ENCODE assay signal across 1 cellular context in the genomic region with DNA sequence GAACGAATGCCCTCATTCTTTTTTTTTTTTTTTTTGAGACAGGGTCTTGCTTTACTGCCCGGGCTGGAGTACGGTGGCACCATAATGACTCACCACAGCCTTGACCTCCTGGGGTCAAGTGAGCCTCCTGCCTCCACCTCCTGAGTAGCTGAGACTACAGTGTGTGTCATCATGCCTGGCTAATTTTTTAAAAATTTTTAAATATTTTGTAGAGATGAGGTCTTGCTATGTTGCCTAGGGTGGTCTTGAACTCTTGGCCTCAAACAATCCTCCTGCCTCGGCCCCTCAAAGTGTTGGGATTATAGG.
A peak's percentile ranks its signal among the peaks of the same experiment; 100 is the strongest.
TF ChIP-seq lines count a peak whose summit lies in the region.

No MANE protein-coding gene starts in this region.

TF ChIP-seq in HepG2, 621 proteins besides CTCF, POLR2A, EP300 and RAD21 (continues in another document):
- TF ChIP-seq, protein P1, sequence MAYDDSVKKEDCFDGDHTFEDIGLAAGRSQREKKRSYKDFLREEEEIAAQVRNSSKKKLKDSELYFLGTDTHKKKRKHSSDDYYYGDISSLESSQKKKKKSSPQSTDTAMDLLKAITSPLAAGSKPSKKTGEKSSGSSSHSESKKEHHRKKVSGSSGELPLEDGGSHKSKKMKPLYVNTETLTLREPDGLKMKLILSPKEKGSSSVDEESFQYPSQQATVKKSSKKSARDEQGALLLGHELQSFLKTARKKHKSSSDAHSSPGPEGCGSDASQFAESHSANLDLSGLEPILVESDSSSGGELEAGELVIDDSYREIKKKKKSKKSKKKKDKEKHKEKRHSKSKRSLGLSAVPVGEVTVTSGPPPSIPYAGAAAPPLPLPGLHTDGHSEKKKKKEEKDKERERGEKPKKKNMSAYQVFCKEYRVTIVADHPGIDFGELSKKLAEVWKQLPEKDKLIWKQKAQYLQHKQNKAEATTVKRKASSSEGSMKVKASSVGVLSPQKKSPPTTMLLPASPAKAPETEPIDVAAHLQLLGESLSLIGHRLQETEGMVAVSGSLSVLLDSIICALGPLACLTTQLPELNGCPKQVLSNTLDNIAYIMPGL (CRISPR knock-in tag; IDR thresholded peaks at IDR 0.05; ENCODE audit: borderline replicate concordance in 1 of 2, low read depth in 1 of 2): no peak
- TF ChIP-seq ZFP41 (CRISPR knock-in tag; IDR thresholded peaks at IDR 0.05; ENCODE audit: borderline replicate concordance): no peak
- no peak for TF ChIP-seq CBX2 (IDR thresholded peaks at IDR 0.05; ENCODE audit: low read depth, low read length)
- TF ChIP-seq CBX2 (CRISPR knock-in tag; IDR thresholded peaks at IDR 0.05; ENCODE audit: low read depth): no peak
- TF ChIP-seq, protein P2, sequence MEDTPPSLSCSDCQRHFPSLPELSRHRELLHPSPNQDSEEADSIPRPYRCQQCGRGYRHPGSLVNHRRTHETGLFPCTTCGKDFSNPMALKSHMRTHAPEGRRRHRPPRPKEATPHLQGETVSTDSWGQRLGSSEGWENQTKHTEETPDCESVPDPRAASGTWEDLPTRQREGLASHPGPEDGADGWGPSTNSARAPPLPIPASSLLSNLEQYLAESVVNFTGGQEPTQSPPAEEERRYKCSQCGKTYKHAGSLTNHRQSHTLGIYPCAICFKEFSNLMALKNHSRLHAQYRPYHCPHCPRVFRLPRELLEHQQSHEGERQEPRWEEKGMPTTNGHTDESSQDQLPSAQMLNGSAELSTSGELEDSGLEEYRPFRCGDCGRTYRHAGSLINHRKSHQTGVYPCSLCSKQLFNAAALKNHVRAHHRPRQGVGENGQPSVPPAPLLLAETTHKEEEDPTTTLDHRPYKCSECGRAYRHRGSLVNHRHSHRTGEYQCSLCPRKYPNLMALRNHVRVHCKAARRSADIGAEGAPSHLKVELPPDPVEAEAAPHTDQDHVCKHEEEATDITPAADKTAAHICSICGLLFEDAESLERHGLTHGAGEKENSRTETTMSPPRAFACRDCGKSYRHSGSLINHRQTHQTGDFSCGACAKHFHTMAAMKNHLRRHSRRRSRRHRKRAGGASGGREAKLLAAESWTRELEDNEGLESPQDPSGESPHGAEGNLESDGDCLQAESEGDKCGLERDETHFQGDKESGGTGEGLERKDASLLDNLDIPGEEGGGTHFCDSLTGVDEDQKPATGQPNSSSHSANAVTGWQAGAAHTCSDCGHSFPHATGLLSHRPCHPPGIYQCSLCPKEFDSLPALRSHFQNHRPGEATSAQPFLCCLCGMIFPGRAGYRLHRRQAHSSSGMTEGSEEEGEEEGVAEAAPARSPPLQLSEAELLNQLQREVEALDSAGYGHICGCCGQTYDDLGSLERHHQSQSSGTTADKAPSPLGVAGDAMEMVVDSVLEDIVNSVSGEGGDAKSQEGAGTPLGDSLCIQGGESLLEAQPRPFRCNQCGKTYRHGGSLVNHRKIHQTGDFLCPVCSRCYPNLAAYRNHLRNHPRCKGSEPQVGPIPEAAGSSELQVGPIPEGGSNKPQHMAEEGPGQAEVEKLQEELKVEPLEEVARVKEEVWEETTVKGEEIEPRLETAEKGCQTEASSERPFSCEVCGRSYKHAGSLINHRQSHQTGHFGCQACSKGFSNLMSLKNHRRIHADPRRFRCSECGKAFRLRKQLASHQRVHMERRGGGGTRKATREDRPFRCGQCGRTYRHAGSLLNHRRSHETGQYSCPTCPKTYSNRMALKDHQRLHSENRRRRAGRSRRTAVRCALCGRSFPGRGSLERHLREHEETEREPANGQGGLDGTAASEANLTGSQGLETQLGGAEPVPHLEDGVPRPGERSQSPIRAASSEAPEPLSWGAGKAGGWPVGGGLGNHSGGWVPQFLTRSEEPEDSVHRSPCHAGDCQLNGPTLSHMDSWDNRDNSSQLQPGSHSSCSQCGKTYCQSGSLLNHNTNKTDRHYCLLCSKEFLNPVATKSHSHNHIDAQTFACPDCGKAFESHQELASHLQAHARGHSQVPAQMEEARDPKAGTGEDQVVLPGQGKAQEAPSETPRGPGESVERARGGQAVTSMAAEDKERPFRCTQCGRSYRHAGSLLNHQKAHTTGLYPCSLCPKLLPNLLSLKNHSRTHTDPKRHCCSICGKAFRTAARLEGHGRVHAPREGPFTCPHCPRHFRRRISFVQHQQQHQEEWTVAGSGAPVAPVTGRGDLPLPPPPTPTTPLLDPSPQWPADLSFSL (CRISPR knock-in tag; IDR thresholded peaks at IDR 0.05): no peak
- no peak for TF ChIP-seq BORCS8-MEF2B (CRISPR knock-in tag; IDR thresholded peaks at IDR 0.05)
- TF ChIP-seq YEATS4 (CRISPR knock-in tag; IDR thresholded peaks at IDR 0.05; ENCODE audit: borderline replicate concordance): no peak
- TF ChIP-seq ZNF224 (CRISPR knock-in tag; IDR thresholded peaks at IDR 0.05): no peak
- no peak for TF ChIP-seq POGZ (CRISPR knock-in tag; IDR thresholded peaks at IDR 0.05)
- TF ChIP-seq SPEN (CRISPR knock-in tag; IDR thresholded peaks at IDR 0.05; ENCODE audit: low read depth): no peak
- TF ChIP-seq ZNF546 (CRISPR knock-in tag; conservative IDR thresholded peaks at IDR 0.05): no peak
- peak; percentile 85 for TF ChIP-seq FOSL2 (CRISPR knock-in tag; IDR thresholded peaks at IDR 0.05)
- TF ChIP-seq HMG20A (CRISPR knock-in tag; IDR thresholded peaks at IDR 0.05; ENCODE audit: borderline replicate concordance): no peak
- TF ChIP-seq NR2F1 (CRISPR knock-in tag; IDR thresholded peaks at IDR 0.05): peak; percentile 60 to 70
- TF ChIP-seq, protein P3, sequence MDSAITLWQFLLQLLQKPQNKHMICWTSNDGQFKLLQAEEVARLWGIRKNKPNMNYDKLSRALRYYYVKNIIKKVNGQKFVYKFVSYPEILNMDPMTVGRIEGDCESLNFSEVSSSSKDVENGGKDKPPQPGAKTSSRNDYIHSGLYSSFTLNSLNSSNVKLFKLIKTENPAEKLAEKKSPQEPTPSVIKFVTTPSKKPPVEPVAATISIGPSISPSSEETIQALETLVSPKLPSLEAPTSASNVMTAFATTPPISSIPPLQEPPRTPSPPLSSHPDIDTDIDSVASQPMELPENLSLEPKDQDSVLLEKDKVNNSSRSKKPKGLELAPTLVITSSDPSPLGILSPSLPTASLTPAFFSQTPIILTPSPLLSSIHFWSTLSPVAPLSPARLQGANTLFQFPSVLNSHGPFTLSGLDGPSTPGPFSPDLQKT (CRISPR knock-in tag; IDR thresholded peaks at IDR 0.05; ENCODE audit: borderline replicate concordance): no peak
- TF ChIP-seq, protein P4, sequence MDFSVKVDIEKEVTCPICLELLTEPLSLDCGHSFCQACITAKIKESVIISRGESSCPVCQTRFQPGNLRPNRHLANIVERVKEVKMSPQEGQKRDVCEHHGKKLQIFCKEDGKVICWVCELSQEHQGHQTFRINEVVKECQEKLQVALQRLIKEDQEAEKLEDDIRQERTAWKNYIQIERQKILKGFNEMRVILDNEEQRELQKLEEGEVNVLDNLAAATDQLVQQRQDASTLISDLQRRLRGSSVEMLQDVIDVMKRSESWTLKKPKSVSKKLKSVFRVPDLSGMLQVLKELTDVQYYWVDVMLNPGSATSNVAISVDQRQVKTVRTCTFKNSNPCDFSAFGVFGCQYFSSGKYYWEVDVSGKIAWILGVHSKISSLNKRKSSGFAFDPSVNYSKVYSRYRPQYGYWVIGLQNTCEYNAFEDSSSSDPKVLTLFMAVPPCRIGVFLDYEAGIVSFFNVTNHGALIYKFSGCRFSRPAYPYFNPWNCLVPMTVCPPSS (IDR thresholded peaks at IDR 0.05): no peak
- TF ChIP-seq, protein P5, sequence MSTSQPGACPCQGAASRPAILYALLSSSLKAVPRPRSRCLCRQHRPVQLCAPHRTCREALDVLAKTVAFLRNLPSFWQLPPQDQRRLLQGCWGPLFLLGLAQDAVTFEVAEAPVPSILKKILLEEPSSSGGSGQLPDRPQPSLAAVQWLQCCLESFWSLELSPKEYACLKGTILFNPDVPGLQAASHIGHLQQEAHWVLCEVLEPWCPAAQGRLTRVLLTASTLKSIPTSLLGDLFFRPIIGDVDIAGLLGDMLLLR (CRISPR knock-in tag; IDR thresholded peaks at IDR 0.05): no peak
- TF ChIP-seq ZNF180 (CRISPR knock-in tag; IDR thresholded peaks at IDR 0.05; ENCODE audit: borderline replicate concordance, low read depth): no peak
- TF ChIP-seq ATAD3A (CRISPR knock-in tag; IDR thresholded peaks at IDR 0.05): no peak
- no peak for TF ChIP-seq ZMAT3 (CRISPR knock-in tag; conservative IDR thresholded peaks at IDR 0.05)
- TF ChIP-seq HNRNPUL1 (IDR thresholded peaks at IDR 0.05; ENCODE audit: low read depth, low read length): no peak
- TF ChIP-seq ZKSCAN1 (IDR thresholded peaks at IDR 0.05; ENCODE audit: low read length): no peak
- TF ChIP-seq ZFY (CRISPR knock-in tag; IDR thresholded peaks at IDR 0.05): no peak
- TF ChIP-seq YEATS2 (CRISPR knock-in tag; IDR thresholded peaks at IDR 0.05; ENCODE audit: borderline replicate concordance): no peak
- no peak for TF ChIP-seq HES4 (CRISPR knock-in tag; IDR thresholded peaks at IDR 0.05; ENCODE audit: borderline replicate concordance)
- TF ChIP-seq, protein P6, sequence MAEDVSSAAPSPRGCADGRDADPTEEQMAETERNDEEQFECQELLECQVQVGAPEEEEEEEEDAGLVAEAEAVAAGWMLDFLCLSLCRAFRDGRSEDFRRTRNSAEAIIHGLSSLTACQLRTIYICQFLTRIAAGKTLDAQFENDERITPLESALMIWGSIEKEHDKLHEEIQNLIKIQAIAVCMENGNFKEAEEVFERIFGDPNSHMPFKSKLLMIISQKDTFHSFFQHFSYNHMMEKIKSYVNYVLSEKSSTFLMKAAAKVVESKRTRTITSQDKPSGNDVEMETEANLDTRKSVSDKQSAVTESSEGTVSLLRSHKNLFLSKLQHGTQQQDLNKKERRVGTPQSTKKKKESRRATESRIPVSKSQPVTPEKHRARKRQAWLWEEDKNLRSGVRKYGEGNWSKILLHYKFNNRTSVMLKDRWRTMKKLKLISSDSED (CRISPR knock-in tag; IDR thresholded peaks at IDR 0.05): no peak
- TF ChIP-seq ZBTB7A (CRISPR knock-in tag; IDR thresholded peaks at IDR 0.05): no peak
- TF ChIP-seq, protein P7, sequence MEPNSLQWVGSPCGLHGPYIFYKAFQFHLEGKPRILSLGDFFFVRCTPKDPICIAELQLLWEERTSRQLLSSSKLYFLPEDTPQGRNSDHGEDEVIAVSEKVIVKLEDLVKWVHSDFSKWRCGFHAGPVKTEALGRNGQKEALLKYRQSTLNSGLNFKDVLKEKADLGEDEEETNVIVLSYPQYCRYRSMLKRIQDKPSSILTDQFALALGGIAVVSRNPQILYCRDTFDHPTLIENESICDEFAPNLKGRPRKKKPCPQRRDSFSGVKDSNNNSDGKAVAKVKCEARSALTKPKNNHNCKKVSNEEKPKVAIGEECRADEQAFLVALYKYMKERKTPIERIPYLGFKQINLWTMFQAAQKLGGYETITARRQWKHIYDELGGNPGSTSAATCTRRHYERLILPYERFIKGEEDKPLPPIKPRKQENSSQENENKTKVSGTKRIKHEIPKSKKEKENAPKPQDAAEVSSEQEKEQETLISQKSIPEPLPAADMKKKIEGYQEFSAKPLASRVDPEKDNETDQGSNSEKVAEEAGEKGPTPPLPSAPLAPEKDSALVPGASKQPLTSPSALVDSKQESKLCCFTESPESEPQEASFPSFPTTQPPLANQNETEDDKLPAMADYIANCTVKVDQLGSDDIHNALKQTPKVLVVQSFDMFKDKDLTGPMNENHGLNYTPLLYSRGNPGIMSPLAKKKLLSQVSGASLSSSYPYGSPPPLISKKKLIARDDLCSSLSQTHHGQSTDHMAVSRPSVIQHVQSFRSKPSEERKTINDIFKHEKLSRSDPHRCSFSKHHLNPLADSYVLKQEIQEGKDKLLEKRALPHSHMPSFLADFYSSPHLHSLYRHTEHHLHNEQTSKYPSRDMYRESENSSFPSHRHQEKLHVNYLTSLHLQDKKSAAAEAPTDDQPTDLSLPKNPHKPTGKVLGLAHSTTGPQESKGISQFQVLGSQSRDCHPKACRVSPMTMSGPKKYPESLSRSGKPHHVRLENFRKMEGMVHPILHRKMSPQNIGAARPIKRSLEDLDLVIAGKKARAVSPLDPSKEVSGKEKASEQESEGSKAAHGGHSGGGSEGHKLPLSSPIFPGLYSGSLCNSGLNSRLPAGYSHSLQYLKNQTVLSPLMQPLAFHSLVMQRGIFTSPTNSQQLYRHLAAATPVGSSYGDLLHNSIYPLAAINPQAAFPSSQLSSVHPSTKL (CRISPR knock-in tag; IDR thresholded peaks at IDR 0.05): 0 out of 2 replicates have a peak, but pooled peaks have one; percentile 4
- TF ChIP-seq, protein P8, sequence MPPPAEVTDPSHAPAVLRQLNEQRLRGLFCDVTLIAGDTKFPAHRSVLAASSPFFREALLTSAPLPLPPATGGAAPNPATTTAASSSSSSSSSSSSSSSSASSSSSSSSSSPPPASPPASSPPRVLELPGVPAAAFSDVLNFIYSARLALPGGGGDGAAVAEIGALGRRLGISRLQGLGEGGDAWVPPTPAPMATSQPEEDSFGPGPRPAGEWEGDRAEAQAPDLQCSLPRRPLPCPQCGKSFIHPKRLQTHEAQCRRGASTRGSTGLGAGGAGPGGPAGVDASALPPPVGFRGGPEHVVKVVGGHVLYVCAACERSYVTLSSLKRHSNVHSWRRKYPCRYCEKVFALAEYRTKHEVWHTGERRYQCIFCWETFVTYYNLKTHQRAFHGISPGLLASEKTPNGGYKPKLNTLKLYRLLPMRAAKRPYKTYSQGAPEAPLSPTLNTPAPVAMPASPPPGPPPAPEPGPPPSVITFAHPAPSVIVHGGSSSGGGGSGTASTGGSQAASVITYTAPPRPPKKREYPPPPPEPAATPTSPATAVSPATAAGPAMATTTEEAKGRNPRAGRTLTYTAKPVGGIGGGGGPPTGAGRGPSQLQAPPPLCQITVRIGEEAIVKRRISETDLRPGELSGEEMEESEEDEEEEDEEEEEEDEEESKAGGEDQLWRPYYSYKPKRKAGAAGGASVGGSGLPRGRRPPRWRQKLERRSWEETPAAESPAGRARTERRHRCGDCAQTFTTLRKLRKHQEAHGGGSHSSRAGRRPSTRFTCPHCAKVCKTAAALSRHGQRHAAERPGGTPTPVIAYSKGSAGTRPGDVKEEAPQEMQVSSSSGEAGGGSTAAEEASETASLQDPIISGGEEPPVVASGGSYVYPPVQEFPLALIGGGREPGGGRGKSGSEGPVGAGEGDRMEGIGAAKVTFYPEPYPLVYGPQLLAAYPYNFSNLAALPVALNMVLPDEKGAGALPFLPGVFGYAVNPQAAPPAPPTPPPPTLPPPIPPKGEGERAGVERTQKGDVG (CRISPR knock-in tag; IDR thresholded peaks at IDR 0.05; ENCODE audit: borderline replicate concordance): no peak
- no peak for TF ChIP-seq GLI4 (CRISPR knock-in tag; IDR thresholded peaks at IDR 0.05; ENCODE audit: borderline replicate concordance)
- TF ChIP-seq, protein P9, sequence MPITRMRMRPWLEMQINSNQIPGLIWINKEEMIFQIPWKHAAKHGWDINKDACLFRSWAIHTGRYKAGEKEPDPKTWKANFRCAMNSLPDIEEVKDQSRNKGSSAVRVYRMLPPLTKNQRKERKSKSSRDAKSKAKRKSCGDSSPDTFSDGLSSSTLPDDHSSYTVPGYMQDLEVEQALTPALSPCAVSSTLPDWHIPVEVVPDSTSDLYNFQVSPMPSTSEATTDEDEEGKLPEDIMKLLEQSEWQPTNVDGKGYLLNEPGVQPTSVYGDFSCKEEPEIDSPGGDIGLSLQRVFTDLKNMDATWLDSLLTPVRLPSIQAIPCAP (CRISPR knock-in tag; IDR thresholded peaks at IDR 0.05; ENCODE audit: low read depth): no peak
- no peak for TF ChIP-seq ZNF33A (CRISPR knock-in tag; IDR thresholded peaks at IDR 0.05; ENCODE audit: borderline replicate concordance)
- TF ChIP-seq, protein P10, sequence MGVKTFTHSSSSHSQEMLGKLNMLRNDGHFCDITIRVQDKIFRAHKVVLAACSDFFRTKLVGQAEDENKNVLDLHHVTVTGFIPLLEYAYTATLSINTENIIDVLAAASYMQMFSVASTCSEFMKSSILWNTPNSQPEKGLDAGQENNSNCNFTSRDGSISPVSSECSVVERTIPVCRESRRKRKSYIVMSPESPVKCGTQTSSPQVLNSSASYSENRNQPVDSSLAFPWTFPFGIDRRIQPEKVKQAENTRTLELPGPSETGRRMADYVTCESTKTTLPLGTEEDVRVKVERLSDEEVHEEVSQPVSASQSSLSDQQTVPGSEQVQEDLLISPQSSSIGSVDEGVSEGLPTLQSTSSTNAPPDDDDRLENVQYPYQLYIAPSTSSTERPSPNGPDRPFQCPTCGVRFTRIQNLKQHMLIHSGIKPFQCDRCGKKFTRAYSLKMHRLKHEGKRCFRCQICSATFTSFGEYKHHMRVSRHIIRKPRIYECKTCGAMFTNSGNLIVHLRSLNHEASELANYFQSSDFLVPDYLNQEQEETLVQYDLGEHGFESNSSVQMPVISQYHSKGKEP (CRISPR knock-in tag; IDR thresholded peaks at IDR 0.05): no peak
- TF ChIP-seq ZNF629 (CRISPR knock-in tag; conservative IDR thresholded peaks at IDR 0.05): no peak
